16 cellular contexts compared by ENCODE assay signal in genomic region chr5:160064979-160065619, GRCh38. TPM values are rescaled to one million over a fixed set of nuclear protein-coding genes. Genes with fewer than 3 reads are reported as not detected.
DNase-seq lines count a peak whose midpoint lies in the region; ATAC-seq, FAIRE-seq and TF ChIP-seq lines count a peak whose summit lies in the region.
"Had no signal": no experiment of that assay in that cellular context is flagged by ENCODE, and none has a peak within 500 bp of the region (broad histone marks: within the 10 kb centered on the region; RNA-seq: fewer than 3 reads in every experiment).

No MANE protein-coding gene starts in this region.

- no peaks in the 10 kb centered on the region for H4K20me1 ChIP-seq in H9 (ENCODE audit: control insufficient read depth, insufficient read depth, insufficient read length)

- H2BK120ac ChIP-seq in H9 (ENCODE audit: low read depth, low read length, poor library complexity, severe bottlenecking): no peak overlapping the region

- H3K36me3 Mint-ChIP-seq in H9 (ENCODE audit: insufficient read depth in 1 of 3, low read depth in 3 of 3): peaks cover 0 to 30% (median 13%) of the 10 kb centered on the region in 3 experiments; a peak in 5 of 7 replicates

- H3K79me2 ChIP-seq in H9 (ENCODE audit: insufficient read depth, low read length): no peaks in the 10 kb centered on the region

- H3K18ac ChIP-seq in H9 (ENCODE audit: insufficient read length, low read depth, low read length): no peak overlapping the region

- no peak overlapping the region for H3K14ac ChIP-seq in H9 (ENCODE audit: insufficient read depth, low read length)

- H3K4me1 Mint-ChIP-seq in H9: peaks cover 22 to 26% of the 10 kb centered on the region in 2 experiments

- TF ChIP-seq CTCF in H9 (conservative IDR thresholded peaks at IDR 0.05) (no peak), epithelial cell of esophagus (IDR thresholded peaks at IDR 0.05; ENCODE audit: insufficient read depth, low read depth, low read length, missing control alignments) (no peak), pancreas (IDR thresholded peaks at IDR 0.05) (no peak), dorsolateral prefrontal cortex (IDR thresholded peaks at IDR 0.05 in 54 of 56, conservative IDR thresholded peaks at IDR 0.05 in 2 of 56; ENCODE audit: low read depth in 1 of 56, partially characterized antibody in 56 of 56) (no peak)

- no peak overlapping the region for H3K56ac ChIP-seq in H9 (ENCODE audit: insufficient read length, low read depth, low read length)

- H4K8ac ChIP-seq in H9 (replicated peaks; ENCODE audit: insufficient read length, low read depth, low read length): no peak overlapping the region

- no peaks in the 10 kb centered on the region for H3K9me3 ChIP-seq in H9 (ENCODE audit: control insufficient read depth, low read depth, low read length)
- H3K9me3 ChIP-seq in pancreas: no peaks in the 10 kb centered on the region
- H3K9me3 ChIP-seq: thoracic aorta had no signal

- H2BK20ac ChIP-seq in H9 (ENCODE audit: low read depth, low read length, poor library complexity, severe bottlenecking): no peak overlapping the region

- FAIRE-seq in pancreas (lab: Jason Lieb, UNC): no peak
- FAIRE-seq: islet of Langerhans had no signal

- no peak overlapping the region for H2AK5ac ChIP-seq in H9 (ENCODE audit: insufficient read length, low read length)

- no peak for DNase-seq in H9
- DNase-seq in NCI-H2081 treated with DMSO at 0.1 percent for 48 hours (lab: John Stamatoyannopoulos, UW): peak; percentile 49
- DNase-seq in epithelial cell of esophagus (ENCODE audit: low read depth): peak; percentile 97
- DNase-seq in pancreas: peak in 5 of 6 donors; percentile 46 to 84 (median 78)
- no peak for DNase-seq in dorsolateral prefrontal cortex
- DNase-seq in T-helper 2 cell: no peak
- DNase-seq: foreskin melanocyte, KG1, NCI-H2171 had no signal

- no peak overlapping the region; a peak in 1 of 5 replicates for H3K4me3 Mint-ChIP-seq in H9
- H3K4me3 Mint-ChIP-seq: activated naive CD8-positive, alpha-beta T cell; neural progenitor cell; T-helper 2 cell treated with Interferon-gamma antibody and Interleukin-4, amounts not matched to agents 5 μg/mL and 100 μg/mL, for 36 hours had no signal

- no peak overlapping the region for H3K4ac ChIP-seq in H9 (ENCODE audit: low read depth, low read length)

- H3K9ac ChIP-seq in H9 (ENCODE audit: extremely low read depth, insufficient read length, low read length): no peak overlapping the region
- H3K9ac ChIP-seq: neural progenitor cell had no signal

- H3K23ac ChIP-seq in H9 (ENCODE audit: insufficient read length, low read depth, low read length): no peak overlapping the region

- no peaks in the 10 kb centered on the region for H3K23me2 ChIP-seq in H9 (ENCODE audit: insufficient read length, low read depth, low read length, poor library complexity, severe bottlenecking)

- H3K27me3 ChIP-seq in H9 (ENCODE audit: insufficient read depth, low read length) (no peaks in the 10 kb centered on the region; the same call in 1 of the 2 replicates), pancreas (no peaks in the 10 kb centered on the region), dorsolateral prefrontal cortex (no peaks in the 10 kb centered on the region)
- H3K27me3 ChIP-seq: neural progenitor cell had no signal

- H2BK15ac ChIP-seq in H9 (ENCODE audit: low read depth, low read length): no peak overlapping the region

- no peak overlapping the region for H4K91ac ChIP-seq in H9 (ENCODE audit: insufficient read length, low read depth, low read length)

- no peaks in the 10 kb centered on the region; the same call in 1 of the 2 replicates for H3K4me1 ChIP-seq in H9 (ENCODE audit: insufficient read depth, low read length)
- peaks cover 6 to 21% (median 19%) of the 10 kb centered on the region in 3 donors for H3K4me1 ChIP-seq in pancreas

- peak overlapping the region; percentile 21 to 62 (median 49); a peak in 2 of 7 replicates for H3K27ac Mint-ChIP-seq in H9
- H3K27ac Mint-ChIP-seq: activated naive CD8-positive, alpha-beta T cell; neural progenitor cell; T-helper 2 cell treated with Interferon-gamma antibody and Interleukin-4, amounts not matched to agents 5 μg/mL and 100 μg/mL, for 36 hours had no signal

- H3K4me2 ChIP-seq in H9 (ENCODE audit: insufficient read depth, insufficient read length, low read length): no peak overlapping the region
- H3K4me2 ChIP-seq: neural progenitor cell had no signal

- H3K27ac ChIP-seq in H9 (ENCODE audit: insufficient read length, low read depth, low read length) (no peak overlapping the region), pancreas (peak overlapping the region; percentile 63 to 83 (median 71)), dorsolateral prefrontal cortex (peak overlapping the region in 3 of 59 donors; percentile 7 to 41 (median 15))
- H3K27ac ChIP-seq: neural progenitor cell, thoracic aorta had no signal

- intact Hi-C loops in pancreas (cut with DNase I) (no loop called here), dorsolateral prefrontal cortex (cut with DNase I) (no loop called here)

- H3K27me3 Mint-ChIP-seq in H9 (ENCODE audit: low read depth): no peaks in the 10 kb centered on the region
- H3K27me3 Mint-ChIP-seq: activated naive CD8-positive, alpha-beta T cell had no signal

- no peaks in the 10 kb centered on the region for H3K9me3 Mint-ChIP-seq in H9
- H3K9me3 Mint-ChIP-seq: neural progenitor cell; T-helper 2 cell treated with Interferon-gamma antibody and Interleukin-4, amounts not matched to agents 5 μg/mL and 100 μg/mL, for 36 hours had no signal

- WGBS in H9 (ENCODE audit: extremely low coverage, insufficient read length, low lambda C conversion rate): no CpG with 5 or more reads among the region's 10 CpGs
- 21 to 24% methylated on average over 10 of the region's 10 CpGs for WGBS in pancreas, 2 donors

- H3T11ph ChIP-seq in H9 (ENCODE audit: low read length): no peak overlapping the region

- no peaks in the 10 kb centered on the region for H3K79me1 ChIP-seq in H9 (ENCODE audit: insufficient read depth, low read depth, low read length, poor library complexity, severe bottlenecking)

- no peak overlapping the region for H4K5ac ChIP-seq in H9 (ENCODE audit: insufficient read length, low read depth, low read length)

- no peak overlapping the region for H2BK5ac ChIP-seq in H9 (ENCODE audit: insufficient read length, low read length)

- ATAC-seq in pancreas (peak; percentile 84 to 92 (median 88)), GM18873 (IDR thresholded peaks at IDR 0.05; ENCODE audit: low FRiP score, unreplicated experiment) (no peak), HG03520 (IDR thresholded peaks at IDR 0.05; ENCODE audit: unreplicated experiment) (no peak)

- no peak overlapping the region for H2AFZ ChIP-seq in H9 (ENCODE audit: low read length)
- H2AFZ ChIP-seq: neural progenitor cell had no signal

- no peak overlapping the region for H3K4me3 ChIP-seq in epithelial cell of esophagus (ENCODE audit: low read length)
- H3K4me3 ChIP-seq in pancreas: no peak overlapping the region
- H3K4me3 ChIP-seq in dorsolateral prefrontal cortex: no peak overlapping the region
- H3K4me3 ChIP-seq: neural progenitor cell, thoracic aorta had no signal

- H3K36me3 ChIP-seq in pancreas: no peaks in the 10 kb centered on the region
- H3K36me3 ChIP-seq: neural progenitor cell had no signal

- no peak overlapping the region for H2BK12ac ChIP-seq in H9 (ENCODE audit: insufficient read length, low read depth, low read length)

RNA-seq across cellular contexts. Expression of gene PWWP2A, which starts 54.2 kb away (rescaled TPM):
- total RNA-seq in H9 (2021) (63.5 and 66.7 TPM in 2 replicates), pancreas (10 to 100 TPM in 4 of 6 donors, 1 to 10 TPM in 2; 8.3 to 14.5 (median 11.8) TPM), dorsolateral prefrontal cortex (10 to 100 TPM; 24.0 to 72.7 (median 40.0) TPM)
- 1 to 10 TPM; 7.9 to 9.7 TPM for polyA plus RNA-seq in pancreas

RNA-seq across cellular contexts. Expression of gene TTC1, which starts 56.2 kb away (rescaled TPM):
- total RNA-seq in H9 (2021) (62.6 and 63.3 TPM in 2 replicates), pancreas (10 to 100 TPM in 5 of 6 donors, 1 to 10 TPM in 1; 9.9 to 22.4 (median 15.6) TPM), dorsolateral prefrontal cortex (100 to 1,000 TPM in 1 of 120 experiments, 10 to 100 TPM in 119; 48.7 to 102 (median 77.8) TPM)
- 10 to 100 TPM; 14.2 to 27.6 TPM for polyA plus RNA-seq in pancreas

Comparison
In these comparisons a context has a peak if more than half of its experiments do, and no peak if none do; other contexts are left out.
1. DNase-seq: peak in NCI-H2081 treated with DMSO at 0.1 percent for 48 hours (single experiment), epithelial cell of esophagus (single experiment) and pancreas (5 of 6); none in H9 (single experiment), dorsolateral prefrontal cortex (0 of 10) and T-helper 2 cell (0 of 5).
2. ATAC-seq: peak in pancreas (4 of 4); none in GM18873 (single experiment) and HG03520 (single experiment).